10 cellular contexts compared by ENCODE assay signal in genomic region chr15:91289324-91289723, GRCh38.
DNase-seq lines count a peak whose midpoint lies in the region; ATAC-seq, FAIRE-seq and TF ChIP-seq lines count a peak whose summit lies in the region.
"Had no signal": no experiment of that assay in that cellular context is flagged by ENCODE, and none has a peak within 500 bp of the region (broad histone marks: within the 10 kb centered on the region; RNA-seq: fewer than 3 reads in every experiment).

No MANE protein-coding gene starts in this region.

- H3K4me1 ChIP-seq in keratinocyte (ENCODE audit: control insufficient read depth, extremely low read depth, insufficient read depth, low read length) = no peaks in the 10 kb centered on the region
- H3K4me1 ChIP-seq: foreskin keratinocyte had no signal

- H3K36me3 ChIP-seq in keratinocyte (ENCODE audit: control insufficient read depth in 2 of 2, extremely low read depth in 1 of 2, insufficient read depth in 2 of 2, low read length in 2 of 2) = no peaks in the 10 kb centered on the region

- H3K4me3 ChIP-seq in keratinocyte (ENCODE audit: control insufficient read depth in 2 of 3, extremely low read depth in 1 of 3, insufficient read depth in 2 of 3, low read depth in 1 of 3, low read length in 3 of 3) = no peak overlapping the region

- no peak for FAIRE-seq in keratinocyte (lab: Jason Lieb, UNC)

- no peak overlapping the region for H3K9ac ChIP-seq in keratinocyte (ENCODE audit: control insufficient read depth, extremely low read depth, insufficient read depth, low read length)

- H3K4me2 ChIP-seq in keratinocyte (ENCODE audit: control insufficient read depth, extremely low read depth, insufficient read depth, low read depth, low read length) = no peak overlapping the region

- no peaks in the 10 kb centered on the region for H3K27me3 ChIP-seq in keratinocyte (ENCODE audit: control insufficient read depth, extremely low read depth, insufficient read depth, low read length)

- no peaks in the 10 kb centered on the region for H3K9me1 ChIP-seq in keratinocyte (ENCODE audit: control insufficient read depth, extremely low read depth, insufficient read depth, low read length)

- intact Hi-C loops in left colon (cut with DNase I, micrococcal nuclease) = no loop called here

- no peaks in the 10 kb centered on the region for H4K20me1 ChIP-seq in keratinocyte (ENCODE audit: control insufficient read depth, extremely low read depth, insufficient read depth, low read length)

- peak; percentile 16 to 49 (median 27) for TF ChIP-seq CTCF in keratinocyte (optimal IDR thresholded peaks at IDR 0.05 in 1 of 3, IDR thresholded peaks at IDR 0.05 in 1 of 3, conservative IDR thresholded peaks at IDR 0.05 in 1 of 3; ENCODE audit: extremely low read depth in 1 of 3, insufficient read depth in 2 of 3, low read length in 3 of 3)

- H3K27ac ChIP-seq in keratinocyte (ENCODE audit: control insufficient read depth, insufficient read depth, low read length) = no peak overlapping the region
- H3K27ac ChIP-seq: foreskin keratinocyte had no signal

- peak; percentile 3 for DNase-seq in NCI-H146 (lab: John Stamatoyannopoulos, UW)
- no peak for DNase-seq in NCI-H146 treated with DMSO at 0.1 percent for 48 hours (lab: John Stamatoyannopoulos, UW; ENCODE audit: unreplicated experiment)
- DNase-seq in HuH-7 (ENCODE audit: low spot score) = peak; percentile 17
- DNase-seq in SK-N-DZ (ENCODE audit: low spot score) = peak; percentile 38
- DNase-seq in keratinocyte (ENCODE audit: low read depth, low spot score) = no peak
- DNase-seq in left colon = no peak
- DNase-seq in stimulated activated CD8-positive, alpha-beta memory T cell treated with anti-CD3 and anti-CD28 coated beads, Interleukin-4, amount 100 ng/mL, for 48 hours = no peak
- DNase-seq: foreskin keratinocyte, mammary epithelial cell had no signal

- no peaks in the 10 kb centered on the region for H3K79me2 ChIP-seq in keratinocyte (ENCODE audit: control insufficient read depth, insufficient read depth, low read length)

- ATAC-seq in left colon = no peak
- ATAC-seq in HG02870 (IDR thresholded peaks at IDR 0.05; ENCODE audit: unreplicated experiment) = no peak
- ATAC-seq: foreskin keratinocyte had no signal

- no peak overlapping the region for H2AFZ ChIP-seq in keratinocyte (ENCODE audit: control insufficient read depth, low read length)

- dilution Hi-C loops in keratinocyte (cut with MboI; ENCODE audit: extremely low pct_ligation_motif_present, low sequenced_read_pairs) = loop anchor here (25.0 kb wide), 1 partner anchor 223 kb away; no protein-coding TSS in a partner anchor

- no peaks in the 10 kb centered on the region for H3K9me3 ChIP-seq in keratinocyte (ENCODE audit: control insufficient read depth, low read depth, low read length)

Comparison
In these comparisons a context has a peak if more than half of its experiments do, and no peak if none do; other contexts are left out.
1. DNase-seq: peak in NCI-H146 (single experiment), HuH-7 (single experiment) and SK-N-DZ (single experiment); none in NCI-H146 treated with DMSO at 0.1 percent for 48 hours (single experiment), keratinocyte (single experiment), left colon (0 of 2) and stimulated activated CD8-positive, alpha-beta memory T cell treated with anti-CD3 and anti-CD28 coated beads, Interleukin-4, amount 100 ng/mL, for 48 hours (single experiment).